In the genomic region with DNA sequence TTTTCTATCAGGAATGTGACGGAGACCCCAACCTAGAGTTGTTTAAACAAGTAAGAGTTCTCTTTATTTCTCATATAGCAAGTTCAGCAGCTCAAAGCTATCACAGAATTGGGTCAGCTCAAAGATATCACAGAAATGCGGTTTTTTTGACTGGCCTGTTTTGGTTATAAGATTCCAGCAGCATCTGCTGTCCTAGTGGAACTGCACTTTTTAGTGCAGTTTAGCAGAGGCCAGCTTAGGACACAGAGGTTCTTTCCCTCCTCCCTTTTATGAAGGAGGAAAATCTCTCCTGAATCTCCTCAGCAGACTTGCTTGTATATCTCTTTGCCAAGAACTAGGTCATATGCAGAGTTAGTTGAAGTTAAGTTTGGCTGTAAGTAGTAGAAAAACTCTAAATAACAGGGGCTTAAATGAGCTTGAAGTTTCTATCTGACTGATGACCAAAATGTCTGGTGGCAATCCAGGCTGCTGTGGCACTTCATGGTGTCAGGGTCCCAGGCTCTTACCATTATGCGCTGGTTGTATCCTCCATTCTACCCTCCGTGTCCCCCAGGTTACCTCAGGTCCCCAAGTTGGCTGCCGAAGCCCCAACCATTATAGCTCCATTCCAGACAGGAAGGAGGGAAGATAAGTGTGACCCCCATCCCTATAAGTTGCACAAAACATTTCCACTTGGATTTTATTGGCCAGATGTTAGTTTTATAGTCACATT, we compare ENCODE assay signal across 22 cellular contexts.
"Had no signal": no experiment of that assay in that cellular context is flagged by ENCODE, and none has a peak within 500 bp of the region (broad histone marks: within the 10 kb centered on the region; RNA-seq: fewer than 3 reads in every experiment).

No MANE protein-coding gene starts in this region.

- H3K9me3 ChIP-seq: lower lobe of right lung, pancreas, SK-N-SH, thoracic aorta, upper lobe of right lung had no signal

- H3K4me2 ChIP-seq: SK-N-SH, smooth muscle cell had no signal

- H3K36me3 ChIP-seq: pancreas had no signal

- H3K9me3 Mint-ChIP-seq: activated B cell treated with CpG ODN at 0.5 μM for 24 hours; activated naive CD8-positive, alpha-beta T cell treated with anti-CD3 and anti-CD28 coated beads, Interleukin-2, amount 50 U/mL, for 24 hours; activated T-helper 1 cell treated with anti-CD3 and anti-CD28 coated beads, Interleukin-12 subunit alpha, Interleukin-12 subunit beta, Interleukin-2, Interleukin-4 antibody, amounts not matched to agents 30 ng/mL and 10 ng/mL and 1 ng/mL, durations not matched to agents 14 hours and 24 hours and 36 hours; dendritic cell treated with granulocyte-macrophage colony-stimulating factor and Interleukin-4, amounts not matched to agents 40 ng/mL and 50 ng/mL, for 4 days; natural killer cell; stimulated activated memory B cell treated with anti-CD40 and anti-IgM and Interleukin-4, amounts not matched to agents 10 μg/mL and 1 μg/mL and 100 μg/mL, for 72 hours had no signal

- DNase-seq: activated B cell treated with CpG ODN at 0.5 μM for 24 hours; activated CD4-positive, alpha-beta T cell treated with anti-CD3 and anti-CD28 coated beads for 48 hours; activated CD8-positive, alpha-beta memory T cell treated with anti-CD3 and anti-CD28 coated beads, Interleukin-2, amount 50 U/mL, for 4 hours; activated naive CD8-positive, alpha-beta T cell treated with anti-CD3 and anti-CD28 coated beads, Interleukin-2, amount 50 U/mL, for 24 hours; effector CD8-positive, alpha-beta T cell; hippocampal formation; left cardiac atrium; lower lobe of right lung; natural killer cell; pancreas; SK-N-SH; stimulated activated CD4-positive, alpha-beta T cell treated with anti-CD3 and anti-CD28 coated beads, Interleukin-4, amount 100 ng/mL, for 4 hours; upper lobe of right lung had no signal

- H3K4me3 Mint-ChIP-seq: activated B cell treated with CpG ODN at 0.5 μM for 24 hours; activated naive CD8-positive, alpha-beta T cell treated with anti-CD3 and anti-CD28 coated beads, Interleukin-2, amount 50 U/mL, for 24 hours; activated T-helper 1 cell treated with anti-CD3 and anti-CD28 coated beads, Interleukin-12 subunit alpha, Interleukin-12 subunit beta, Interleukin-2, Interleukin-4 antibody, amounts not matched to agents 30 ng/mL and 10 ng/mL and 1 ng/mL, durations not matched to agents 14 hours and 24 hours and 36 hours; dendritic cell treated with granulocyte-macrophage colony-stimulating factor and Interleukin-4, amounts not matched to agents 40 ng/mL and 50 ng/mL, for 4 days; natural killer cell; stimulated activated memory B cell treated with anti-CD40 and anti-IgM and Interleukin-4, amounts not matched to agents 10 μg/mL and 1 μg/mL and 100 μg/mL, for 72 hours had no signal

- H3K9me2 ChIP-seq: SK-N-SH had no signal

- H3K27me3 Mint-ChIP-seq: activated B cell treated with CpG ODN at 0.5 μM for 24 hours; activated naive CD8-positive, alpha-beta T cell treated with anti-CD3 and anti-CD28 coated beads, Interleukin-2, amount 50 U/mL, for 24 hours; dendritic cell treated with granulocyte-macrophage colony-stimulating factor and Interleukin-4, amounts not matched to agents 40 ng/mL and 50 ng/mL, for 4 days; stimulated activated memory B cell treated with anti-CD40 and anti-IgM and Interleukin-4, amounts not matched to agents 10 μg/mL and 1 μg/mL and 100 μg/mL, for 72 hours had no signal

- H3K27ac ChIP-seq: lower lobe of right lung, pancreas, thoracic aorta, upper lobe of right lung had no signal

- FAIRE-seq: astrocyte, islet of Langerhans, pancreas had no signal

- H3K27me3 ChIP-seq: pancreas, upper lobe of right lung had no signal

- ATAC-seq: activated naive CD8-positive, alpha-beta T cell treated with anti-CD3 and anti-CD28 coated beads, Interleukin-2, amount 50 U/mL, for 24 hours; esophagus mucosa; left cardiac atrium; lower lobe of right lung; natural killer cell; pancreas; sciatic nerve; stimulated activated memory B cell treated with anti-CD40 and anti-IgM and Interleukin-4, amounts not matched to agents 10 μg/mL and 1 μg/mL and 100 μg/mL, for 72 hours; upper lobe of right lung had no signal

- H3K4me3 ChIP-seq: lower lobe of right lung, pancreas, smooth muscle cell, thoracic aorta, upper lobe of right lung had no signal

- H3K27ac Mint-ChIP-seq: activated B cell treated with CpG ODN at 0.5 μM for 24 hours; activated naive CD8-positive, alpha-beta T cell treated with anti-CD3 and anti-CD28 coated beads, Interleukin-2, amount 50 U/mL, for 24 hours; activated T-helper 1 cell treated with anti-CD3 and anti-CD28 coated beads, Interleukin-12 subunit alpha, Interleukin-12 subunit beta, Interleukin-2, Interleukin-4 antibody, amounts not matched to agents 30 ng/mL and 10 ng/mL and 1 ng/mL, durations not matched to agents 14 hours and 24 hours and 36 hours; dendritic cell treated with granulocyte-macrophage colony-stimulating factor and Interleukin-4, amounts not matched to agents 40 ng/mL and 50 ng/mL, for 4 days; stimulated activated memory B cell treated with anti-CD40 and anti-IgM and Interleukin-4, amounts not matched to agents 10 μg/mL and 1 μg/mL and 100 μg/mL, for 72 hours had no signal

- H3K9ac ChIP-seq: SK-N-SH had no signal
